In the genomic region with DNA sequence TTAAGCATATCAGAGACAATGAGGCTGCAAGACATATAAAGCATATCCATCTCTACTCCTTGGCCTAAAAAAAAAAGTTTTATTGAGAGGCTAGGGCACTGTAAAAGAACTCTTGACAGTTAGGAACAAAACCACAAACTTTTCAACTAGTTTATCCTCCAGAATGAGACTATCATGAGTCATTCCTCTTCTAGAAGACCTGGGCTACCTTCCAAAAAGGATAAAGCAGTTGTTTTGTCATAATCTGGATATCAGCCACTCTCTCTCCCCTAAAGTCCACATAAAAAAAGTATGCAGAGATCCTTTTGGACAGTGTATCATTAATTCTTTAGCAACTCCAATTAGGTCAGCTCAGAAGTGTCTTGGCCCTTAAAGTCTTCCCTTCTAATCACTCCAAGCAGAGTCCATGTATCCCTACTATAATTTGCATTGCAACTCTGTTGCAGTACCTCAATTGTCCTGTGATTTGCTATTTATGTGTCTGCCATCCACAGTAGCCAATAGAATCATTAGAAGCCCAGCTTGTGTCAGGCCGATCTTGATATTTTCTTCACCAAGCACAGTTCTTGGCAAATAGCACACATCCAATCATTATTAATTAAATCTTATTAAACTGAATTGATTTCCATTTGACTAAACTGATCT, we compare ENCODE assay signal across 1 cellular context.
TF ChIP-seq lines count a peak whose summit lies in the region.

No MANE protein-coding gene starts in this region.

TF ChIP-seq in SK-N-SH treated with all-trans-retinoic acid at 6 μM for 48 hours, 23 proteins besides CTCF, POLR2A, EP300 and RAD21 (continued from another document):
- TF ChIP-seq CSRNP3 (CRISPR knock-in tag; IDR thresholded peaks at IDR 0.05) (no peak), SNAI2 (CRISPR knock-in tag; IDR thresholded peaks at IDR 0.05) (no peak), GLIS3 (CRISPR knock-in tag; IDR thresholded peaks at IDR 0.05) (no peak), POU6F1 (CRISPR knock-in tag; IDR thresholded peaks at IDR 0.05; ENCODE audit: borderline replicate concordance, low read depth) (no peak), TOX (CRISPR knock-in tag; IDR thresholded peaks at IDR 0.05; ENCODE audit: borderline replicate concordance) (no peak), ESRRG (CRISPR knock-in tag; IDR thresholded peaks at IDR 0.05) (no peak), ZC3H10 (CRISPR knock-in tag; IDR thresholded peaks at IDR 0.05) (no peak), ZNF565 (CRISPR knock-in tag; conservative IDR thresholded peaks at IDR 0.05; ENCODE audit: low read depth) (no peak), PPARA (CRISPR knock-in tag; IDR thresholded peaks at IDR 0.05; ENCODE audit: borderline replicate concordance) (no peak), BACH2 (CRISPR knock-in tag; IDR thresholded peaks at IDR 0.05; ENCODE audit: borderline replicate concordance) (no peak), RARB (CRISPR knock-in tag; IDR thresholded peaks at IDR 0.05) (no peak), ISL1 (CRISPR knock-in tag; IDR thresholded peaks at IDR 0.05) (no peak), ZNF70 (CRISPR knock-in tag; IDR thresholded peaks at IDR 0.05) (no peak), ZFP3 (CRISPR knock-in tag; IDR thresholded peaks at IDR 0.05) (no peak), ZFP30 (CRISPR knock-in tag; IDR thresholded peaks at IDR 0.05) (no peak)
- TF ChIP-seq, protein P1, sequence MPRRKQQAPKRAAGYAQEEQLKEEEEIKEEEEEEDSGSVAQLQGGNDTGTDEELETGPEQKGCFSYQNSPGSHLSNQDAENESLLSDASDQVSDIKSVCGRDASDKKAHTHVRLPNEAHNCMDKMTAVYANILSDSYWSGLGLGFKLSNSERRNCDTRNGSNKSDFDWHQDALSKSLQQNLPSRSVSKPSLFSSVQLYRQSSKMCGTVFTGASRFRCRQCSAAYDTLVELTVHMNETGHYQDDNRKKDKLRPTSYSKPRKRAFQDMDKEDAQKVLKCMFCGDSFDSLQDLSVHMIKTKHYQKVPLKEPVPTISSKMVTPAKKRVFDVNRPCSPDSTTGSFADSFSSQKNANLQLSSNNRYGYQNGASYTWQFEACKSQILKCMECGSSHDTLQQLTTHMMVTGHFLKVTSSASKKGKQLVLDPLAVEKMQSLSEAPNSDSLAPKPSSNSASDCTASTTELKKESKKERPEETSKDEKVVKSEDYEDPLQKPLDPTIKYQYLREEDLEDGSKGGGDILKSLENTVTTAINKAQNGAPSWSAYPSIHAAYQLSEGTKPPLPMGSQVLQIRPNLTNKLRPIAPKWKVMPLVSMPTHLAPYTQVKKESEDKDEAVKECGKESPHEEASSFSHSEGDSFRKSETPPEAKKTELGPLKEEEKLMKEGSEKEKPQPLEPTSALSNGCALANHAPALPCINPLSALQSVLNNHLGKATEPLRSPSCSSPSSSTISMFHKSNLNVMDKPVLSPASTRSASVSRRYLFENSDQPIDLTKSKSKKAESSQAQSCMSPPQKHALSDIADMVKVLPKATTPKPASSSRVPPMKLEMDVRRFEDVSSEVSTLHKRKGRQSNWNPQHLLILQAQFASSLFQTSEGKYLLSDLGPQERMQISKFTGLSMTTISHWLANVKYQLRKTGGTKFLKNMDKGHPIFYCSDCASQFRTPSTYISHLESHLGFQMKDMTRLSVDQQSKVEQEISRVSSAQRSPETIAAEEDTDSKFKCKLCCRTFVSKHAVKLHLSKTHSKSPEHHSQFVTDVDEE (CRISPR knock-in tag; IDR thresholded peaks at IDR 0.05): no peak
